Comparison of ENCODE assay signal across 10 cellular contexts in genomic region chr11:119423459-119424254, GRCh38. TPM values are rescaled to one million over a fixed set of nuclear protein-coding genes. Genes with fewer than 3 reads are reported as not detected.
A peak's percentile ranks its signal among the peaks of the same experiment; 100 is the strongest.
DNase-seq lines count a peak whose midpoint lies in the region; ATAC-seq and TF ChIP-seq lines count a peak whose summit lies in the region.
"Had no signal": no experiment of that assay in that cellular context is flagged by ENCODE, and none has a peak within 500 bp of the region (broad histone marks: within the 10 kb centered on the region; RNA-seq: fewer than 3 reads in every experiment).

No MANE protein-coding gene starts in this region.

- peaks cover 22% of the 10 kb centered on the region for H3K36me3 ChIP-seq in IMR-90 (ENCODE audit: control insufficient read depth, insufficient read depth, low read length)
- H3K36me3 ChIP-seq in osteoblast (ENCODE audit: insufficient read depth, low read length), result peaks cover 19% of the 10 kb centered on the region
- H3K36me3 ChIP-seq: neutrophil had no signal

- 48% methylated on average over 3 of the region's 15 CpGs; no CpG with 5 or more reads in 1 of the 2 experiments for WGBS in IMR-90 (ENCODE audit: extremely low coverage in 2 of 2, insufficient read length in 1 of 2), 2 experiments

- H3K79me1 ChIP-seq in IMR-90 (ENCODE audit: low read depth in 1 of 2, low read length in 2 of 2), result peaks cover 16 to 38% of the 10 kb centered on the region in 2 experiments

- peak overlapping the region; percentile 36; the same call in 1 of the 3 replicates for H2BK15ac ChIP-seq in IMR-90 (ENCODE audit: low read depth, low read length)

- 0 out of 2 replicates have a peak overlapping the region, but pooled peaks have one; percentile 20 for H2BK20ac ChIP-seq in IMR-90 (ENCODE audit: low read depth, low read length)

- H3K14ac ChIP-seq in IMR-90 (replicated peaks; ENCODE audit: low read depth, low read length), result no peak overlapping the region

- peak overlapping the region; percentile 62 for H2AK5ac ChIP-seq in IMR-90 (ENCODE audit: low read depth, low read length)

- TF ChIP-seq POLR2A in IMR-90 (IDR thresholded peaks at IDR 0.05; ENCODE audit: low read depth, low read length), result no peak

- H3K27ac Mint-ChIP-seq in endothelial cell (ENCODE audit: unreplicated experiment), result peak overlapping the region; percentile 42

- H3K4me2 ChIP-seq in IMR-90 (ENCODE audit: low read depth, low read length) (peak overlapping the region; percentile 83), osteoblast (ENCODE audit: insufficient read depth, low read length) (peak overlapping the region; percentile 80)

- peaks cover 12% of the 10 kb centered on the region for H3K4me1 ChIP-seq in IMR-90 (ENCODE audit: control insufficient read depth, insufficient read depth, low read length)
- H3K4me1 ChIP-seq in osteoblast (ENCODE audit: insufficient read depth, low read length), result peaks cover 33% of the 10 kb centered on the region

- no peak for DNase-seq in AG09309 (ENCODE audit: low read depth)
- peak; percentile 13 for DNase-seq in IMR-90
- no peak for DNase-seq in endothelial cell (ENCODE audit: low spot score)
- no peak for DNase-seq in osteoblast (ENCODE audit: insufficient read length, low spot score, missing footprints)
- no peak for DNase-seq in dedifferentiated amniotic fluid mesenchymal stem cell (ENCODE audit: extremely low spot score)
- no peak for DNase-seq in pons (ENCODE audit: low spot score)
- DNase-seq in NCI-H2227 (lab: John Stamatoyannopoulos, UW; ENCODE audit: unreplicated experiment), result no peak
- no peak for DNase-seq in SHP77 (lab: John Stamatoyannopoulos, UW)

- H3K9me1 ChIP-seq in IMR-90 (ENCODE audit: insufficient read depth, low read length), result peaks cover 16% of the 10 kb centered on the region

- POLR2A ChIA-PET in IMR-90 (lab: Charles Lee; ENCODE audit: unreplicated experiment), result interaction anchor here (0.6 to 2.0 kb wide), 2 partner anchors 9 to 1243 kb away, joined by 4 to 9 read pairs; no protein-coding TSS in a partner anchor

- peak overlapping the region; percentile 44 to 66; a peak in 2 of 4 replicates for H4K8ac ChIP-seq in IMR-90 (ENCODE audit: low read depth in 2 of 2, low read length in 2 of 2)

- no peak overlapping the region for H2BK5ac ChIP-seq in IMR-90 (ENCODE audit: low read depth, low read length, poor library complexity, severe bottlenecking)

- no peaks in the 10 kb centered on the region for H3K9me3 Mint-ChIP-seq in endothelial cell (ENCODE audit: unreplicated experiment)

- H4K91ac ChIP-seq in IMR-90 (ENCODE audit: insufficient read depth, low read depth, low read length), result peak overlapping the region; percentile 36

- H2AFZ ChIP-seq in IMR-90 (replicated peaks; ENCODE audit: low read length, poor library complexity) (peak overlapping the region; percentile 87), osteoblast (ENCODE audit: low read length) (peak overlapping the region; percentile 68)

- peaks cover 5% of the 10 kb centered on the region for H3K27me3 Mint-ChIP-seq in endothelial cell (ENCODE audit: unreplicated experiment)

- BruUV-seq in IMR-90 (replicated peaks; lab: Mats Ljungman, UMichigan), result no TSS peak

- TF ChIP-seq CTCF in AG09309 (IDR thresholded peaks at IDR 0.05; ENCODE audit: control insufficient read depth, insufficient read depth, low read depth, low read length, missing control alignments), result no peak
- TF ChIP-seq CTCF in IMR-90 (conservative IDR thresholded peaks at IDR 0.05; ENCODE audit: low read depth, low read length), result no peak
- no peak for TF ChIP-seq CTCF in endothelial cell (IDR thresholded peaks at IDR 0.05; ENCODE audit: unreplicated experiment)
- TF ChIP-seq CTCF in osteoblast (IDR thresholded peaks at IDR 0.05; ENCODE audit: extremely low read depth, low read depth, low read length), result no peak

- peaks cover 49% of the 10 kb centered on the region for H3K4me1 Mint-ChIP-seq in endothelial cell (ENCODE audit: unreplicated experiment)

- dilution Hi-C loops in IMR-90 (cut with HindIII; ENCODE audit: low sequenced_read_pairs, unreplicated experiment), result no loop called here

- H3K4me3 ChIP-seq in AG09309 (ENCODE audit: control insufficient read depth, low read depth, low read length), result peak overlapping the region; percentile 89
- peak overlapping the region; percentile 77 for H3K4me3 ChIP-seq in IMR-90 (ENCODE audit: insufficient read depth, low read depth, low read length)
- H3K4me3 ChIP-seq in osteoblast (ENCODE audit: insufficient read depth, low read length), result peak overlapping the region; percentile 92

- intact Hi-C loops in IMR-90 (cut with micrococcal nuclease), result loop anchor here (2.0 kb wide), 1 partner anchor 43 kb away; the partner anchor contains the start of gene USP2

- no peak for ATAC-seq in IMR-90 (ENCODE audit: low read depth)

- CTCF ChIA-PET in IMR-90 (lab: Yijun Ruan, JAX), result no interaction called here

- in situ Hi-C loops in IMR-90 (cut with MboI; ENCODE audit: low sequenced_read_pairs), result no loop called here

- no peak overlapping the region for H3K18ac ChIP-seq in IMR-90 (ENCODE audit: low read depth, low read length)

- no peak overlapping the region for H3K23ac ChIP-seq in IMR-90 (ENCODE audit: low read depth, low read length)

- H3K79me2 ChIP-seq in osteoblast (ENCODE audit: insufficient read depth, low read length), result peaks cover 43% of the 10 kb centered on the region

- H3K56ac ChIP-seq in IMR-90 (ENCODE audit: extremely low read depth, insufficient read depth, low read length), result no peak overlapping the region

- H3K27me3 ChIP-seq in IMR-90 (ENCODE audit: control insufficient read depth, insufficient read depth, low read length), result no peaks in the 10 kb centered on the region
- no peaks in the 10 kb centered on the region for H3K27me3 ChIP-seq in osteoblast (ENCODE audit: insufficient read depth, low read length)

- no peak for TF ChIP-seq RAD21 in IMR-90 (IDR thresholded peaks at IDR 0.05; ENCODE audit: low read length)

- H2BK120ac ChIP-seq in IMR-90 (ENCODE audit: low read depth, low read length), result no peak overlapping the region; the same call in 1 of the 2 replicates

- H3K27ac ChIP-seq in IMR-90 (ENCODE audit: insufficient read depth, low read length) (peak overlapping the region; percentile 38), osteoblast (ENCODE audit: low read depth, low read length) (no peak overlapping the region)
- H3K27ac ChIP-seq: neutrophil had no signal

- H3K4ac ChIP-seq in IMR-90 (ENCODE audit: low read depth, low read length), result peak overlapping the region; percentile 24

- H4K20me1 ChIP-seq in IMR-90 (ENCODE audit: insufficient read depth, low read length) (peaks cover 36% of the 10 kb centered on the region), osteoblast (ENCODE audit: insufficient read depth, low read length) (peaks cover 30% of the 10 kb centered on the region)

- H3K9ac ChIP-seq in IMR-90 (ENCODE audit: low read depth, low read length), result peak overlapping the region; percentile 42

- peaks cover 22% of the 10 kb centered on the region for H3K36me3 Mint-ChIP-seq in endothelial cell (ENCODE audit: low read depth, unreplicated experiment)

- H3K9me3 ChIP-seq in IMR-90 (ENCODE audit: control insufficient read depth, insufficient read depth, low read length) (no peaks in the 10 kb centered on the region), osteoblast (ENCODE audit: low read depth, low read length) (peaks cover 4% of the 10 kb centered on the region)
- H3K9me3 ChIP-seq: neutrophil had no signal

- peak overlapping the region; percentile 98 for H3K4me3 Mint-ChIP-seq in endothelial cell (ENCODE audit: unreplicated experiment)

- H2AK9ac ChIP-seq in IMR-90 (replicated peaks; ENCODE audit: low read depth, low read length, poor library complexity), result peak overlapping the region; percentile 35

- peak overlapping the region; percentile 37; the same call in 1 of the 2 replicates for H4K5ac ChIP-seq in IMR-90 (ENCODE audit: low read depth, low read length)

TF ChIP-seq in IMR-90, 13 proteins besides CTCF, POLR2A, EP300 and RAD21 (continues in another document):
- TF ChIP-seq MXI1 (IDR thresholded peaks at IDR 0.05; ENCODE audit: borderline replicate concordance, low read depth, low read length) (no peak), RFX5 (IDR thresholded peaks at IDR 0.05; ENCODE audit: low read depth, low read length) (no peak), FOS (IDR thresholded peaks at IDR 0.05; ENCODE audit: low read depth, low read length) (no peak), BHLHE40 (IDR thresholded peaks at IDR 0.05; ENCODE audit: low read depth, low read length) (no peak), CEBPB (IDR thresholded peaks at IDR 0.05; ENCODE audit: low read depth, low read length) (no peak), NFE2L2 (IDR thresholded peaks at IDR 0.05; ENCODE audit: low read depth, low read length) (no peak), RCOR1 (IDR thresholded peaks at IDR 0.05; ENCODE audit: insufficient replicate concordance, low read length) (no peak), USF2 (IDR thresholded peaks at IDR 0.05; ENCODE audit: low read depth, low read length) (no peak)
- TF ChIP-seq, protein P1, sequence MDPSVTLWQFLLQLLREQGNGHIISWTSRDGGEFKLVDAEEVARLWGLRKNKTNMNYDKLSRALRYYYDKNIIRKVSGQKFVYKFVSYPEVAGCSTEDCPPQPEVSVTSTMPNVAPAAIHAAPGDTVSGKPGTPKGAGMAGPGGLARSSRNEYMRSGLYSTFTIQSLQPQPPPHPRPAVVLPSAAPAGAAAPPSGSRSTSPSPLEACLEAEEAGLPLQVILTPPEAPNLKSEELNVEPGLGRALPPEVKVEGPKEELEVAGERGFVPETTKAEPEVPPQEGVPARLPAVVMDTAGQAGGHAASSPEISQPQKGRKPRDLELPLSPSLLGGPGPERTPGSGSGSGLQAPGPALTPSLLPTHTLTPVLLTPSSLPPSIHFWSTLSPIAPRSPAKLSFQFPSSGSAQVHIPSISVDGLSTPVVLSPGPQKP (IDR thresholded peaks at IDR 0.05; ENCODE audit: borderline replicate concordance, low read depth, low read length), result no peak

RNA-seq across cellular contexts. Expression of gene THY1, which starts 0.7 kb away (rescaled TPM):
- 703 and 816 TPM in 2 replicates for total RNA-seq in IMR-90 (2012; rRNA removed)
- 1,657 and 2,603 TPM in 2 replicates for polyA plus RNA-seq in IMR-90 (2012; rRNA removed)
- 329 and 2,274 TPM in 2 replicates for polyA plus RNA-seq in IMR-90 (2012; cell fraction: cytosol; rRNA removed)
- 846 and 954 TPM in 2 replicates for polyA plus RNA-seq in IMR-90 (2012; cell fraction: nucleus; rRNA removed; ENCODE audit: low replicate concordance)
- 526 TPM for total RNA-seq in endothelial cell (ENCODE audit: unreplicated experiment)
- total RNA-seq in osteoblast, result 308 and 400 TPM in 2 replicates
- total RNA-seq: NCI-H460 had no signal

RNA-seq across cellular contexts. Expression of gene USP2, which starts 42.2 kb away (rescaled TPM):
- total RNA-seq in IMR-90 (2012; rRNA removed) (under 0.01 and 0.18 TPM in 2 replicates), endothelial cell (ENCODE audit: unreplicated experiment) (1.5 TPM), osteoblast (0.29 and 0.36 TPM in 2 replicates)
- 0.63 and 0.79 TPM in 2 replicates for polyA plus RNA-seq in IMR-90 (2012; rRNA removed)
- polyA plus RNA-seq in IMR-90 (2012; cell fraction: cytosol; rRNA removed), result 0.25 and 0.74 TPM in 2 replicates
- polyA plus RNA-seq in IMR-90 (2012; cell fraction: nucleus; rRNA removed; ENCODE audit: low replicate concordance), result 1.8 and 3.1 TPM in 2 replicates
